Comparison of ENCODE assay signal across 16 cellular contexts in genomic region chr13:40439928-40440327, GRCh38.
DNase-seq lines count a peak whose midpoint lies in the region; ATAC-seq and TF ChIP-seq lines count a peak whose summit lies in the region.
"Had no signal": no experiment of that assay in that cellular context is flagged by ENCODE, and none has a peak within 500 bp of the region (broad histone marks: within the 10 kb centered on the region; RNA-seq: fewer than 3 reads in every experiment).

No MANE protein-coding gene starts in this region.

- H3K9me3 ChIP-seq in BLaER1 (peaks cover 19% of the 10 kb centered on the region), adipocyte (ENCODE audit: control insufficient read depth, low read length) (no peaks in the 10 kb centered on the region), gastrocnemius medialis (no peaks in the 10 kb centered on the region)

- H3K4me3 Mint-ChIP-seq in activated naive CD4-positive, alpha-beta T cell treated with anti-CD3 and anti-CD28 coated beads, Interleukin-2, amount 10 ng/mL, durations not matched to agents 7 days and 5 days = no peak overlapping the region
- H3K4me3 Mint-ChIP-seq: T-helper 1 cell treated with Interleukin-12 subunit alpha and Interleukin-12 subunit beta and Interleukin-4 antibody, amounts not matched to agents 30 μg/mL and 1 μg/mL, for 36 hours; type B pancreatic cell had no signal

- H3K4me1 Mint-ChIP-seq in activated naive CD4-positive, alpha-beta T cell treated with anti-CD3 and anti-CD28 coated beads, Interleukin-2, amount 10 ng/mL, durations not matched to agents 7 days and 5 days = peaks cover 32% of the 10 kb centered on the region

- H3K27me3 ChIP-seq in BLaER1 = no peaks in the 10 kb centered on the region
- no peaks in the 10 kb centered on the region for H3K27me3 ChIP-seq in adipocyte (replicated peaks; ENCODE audit: control insufficient read depth, insufficient read depth, low read length)
- H3K27me3 ChIP-seq in gastrocnemius medialis = no peaks in the 10 kb centered on the region
- no peaks in the 10 kb centered on the region for H3K27me3 ChIP-seq in H7 (ENCODE audit: control insufficient read depth, insufficient read depth, low read length)

- no peak for TF ChIP-seq POLR2A in gastrocnemius medialis (IDR thresholded peaks at IDR 0.05)

- no peaks in the 10 kb centered on the region for H3K27me3 Mint-ChIP-seq in activated naive CD4-positive, alpha-beta T cell treated with anti-CD3 and anti-CD28 coated beads, Interleukin-2, amount 10 ng/mL, durations not matched to agents 7 days and 5 days
- H3K27me3 Mint-ChIP-seq: type B pancreatic cell had no signal

- CTCF ChIA-PET in activated naive CD4-positive, alpha-beta T cell treated with anti-CD3 and anti-CD28 coated beads, Interleukin-2, amount 10 ng/mL, durations not matched to agents 7 days and 5 days (lab: Charles Lee) = interaction anchor here (1.1 kb wide), 1 partner anchor 371 kb away, joined by 5 read pairs; no protein-coding TSS in a partner anchor

- TF ChIP-seq CTCF in gastrocnemius medialis (IDR thresholded peaks at IDR 0.05 in 4 of 5, conservative IDR thresholded peaks at IDR 0.05 in 1 of 5) = no peak

- H3K4me1 ChIP-seq in BLaER1 (peaks cover 88% of the 10 kb centered on the region), adipocyte (ENCODE audit: control insufficient read depth, insufficient read depth, low read length) (peaks cover 44% of the 10 kb centered on the region), gastrocnemius medialis (peaks cover 48 to 57% of the 10 kb centered on the region in 2 donors)

- H3K27ac ChIP-seq in BLaER1 = peak overlapping the region; percentile 86
- peak overlapping the region; percentile 72 to 79 (median 76) for H3K27ac ChIP-seq in gastrocnemius medialis

- no peak overlapping the region for H3K27ac Mint-ChIP-seq in activated naive CD4-positive, alpha-beta T cell treated with anti-CD3 and anti-CD28 coated beads, Interleukin-2, amount 10 ng/mL, durations not matched to agents 7 days and 5 days
- H3K27ac Mint-ChIP-seq: activated T-cell treated with anti-CD3 and anti-CD28 coated beads, Interleukin-2, amount 50 U/mL, for 72 hours; HFFc6; T-helper 1 cell treated with Interleukin-12 subunit alpha and Interleukin-12 subunit beta and Interleukin-4 antibody, amounts not matched to agents 30 μg/mL and 1 μg/mL, for 36 hours; type B pancreatic cell had no signal

- H3K4me2 ChIP-seq in BLaER1 = peak overlapping the region; percentile 80

- H3K36me3 ChIP-seq in BLaER1 (no peaks in the 10 kb centered on the region; the same call in 1 of the 2 replicates), adipocyte (ENCODE audit: control insufficient read depth, insufficient read depth, low read length, severe bottlenecking) (no peaks in the 10 kb centered on the region), gastrocnemius medialis (no peaks in the 10 kb centered on the region), H7 (replicated peaks; ENCODE audit: control insufficient read depth, insufficient read depth, low read length) (no peaks in the 10 kb centered on the region)

- peak in 1 of 2 donors; percentile 13 for ATAC-seq in gastrocnemius medialis

- H3K9me3 Mint-ChIP-seq in activated naive CD4-positive, alpha-beta T cell treated with anti-CD3 and anti-CD28 coated beads, Interleukin-2, amount 10 ng/mL, durations not matched to agents 7 days and 5 days = no peaks in the 10 kb centered on the region
- H3K9me3 Mint-ChIP-seq: activated T-cell treated with anti-CD3 and anti-CD28 coated beads, Interleukin-2, amount 50 U/mL, for 72 hours; HFFc6; T-helper 1 cell treated with Interleukin-12 subunit alpha and Interleukin-12 subunit beta and Interleukin-4 antibody, amounts not matched to agents 30 μg/mL and 1 μg/mL, for 36 hours had no signal

- H3K36me3 Mint-ChIP-seq in activated naive CD4-positive, alpha-beta T cell treated with anti-CD3 and anti-CD28 coated beads, Interleukin-2, amount 10 ng/mL, durations not matched to agents 7 days and 5 days = peaks cover 3% of the 10 kb centered on the region
- H3K36me3 Mint-ChIP-seq: type B pancreatic cell had no signal

- H4K20me1 ChIP-seq in BLaER1 = no peaks in the 10 kb centered on the region

- H3K9ac ChIP-seq in BLaER1 (peak overlapping the region; percentile 74), adipocyte (ENCODE audit: low read length) (peak overlapping the region; percentile 91)

- in situ Hi-C loops in gastrocnemius medialis (cut with MboI; ENCODE audit: low sequenced_read_pairs in 4 of 4) = loop anchor here in 2 of 4 donors (10.0 kb wide), 2 partner anchors 205 to 225 kb away; partner anchors contain the start of gene FOXO1 (in 1 of the 2)

- intact Hi-C loops in gastrocnemius medialis (cut with DNase I; ENCODE audit: low total_unique reads) = loop anchor here (1.0 to 2.0 kb wide), 2 partner anchors 29 to 88 kb away; no protein-coding TSS in a partner anchor

- H3K4me3 ChIP-seq in BLaER1 = no peak overlapping the region
- peak overlapping the region; percentile 72 for H3K4me3 ChIP-seq in adipocyte (ENCODE audit: low read length)
- peak overlapping the region in 2 of 4 donors; percentile 31 to 35 for H3K4me3 ChIP-seq in gastrocnemius medialis
- H3K4me3 ChIP-seq in H7 (ENCODE audit: insufficient read depth, low read depth, low read length) = no peak overlapping the region
- H3K4me3 ChIP-seq: skin epidermis had no signal

- DNase-seq in adipocyte (ENCODE audit: low read depth) (no peak), hepatic stellate cell (ENCODE audit: low spot score) (peak; percentile 17), gastrocnemius medialis (peak in 1 of 2 donors; percentile 59), NCI-H1092 (lab: John Stamatoyannopoulos, UW) (no peak), SHP77 treated with DMSO at 0.1 percent for 48 hours (lab: John Stamatoyannopoulos, UW) (no peak), H7 (no peak)
- DNase-seq in activated naive CD4-positive, alpha-beta T cell treated with anti-CD3 and anti-CD28 coated beads, Interleukin-2, amount 10 ng/mL, durations not matched to agents 7 days and 5 days = no peak
- DNase-seq: activated CD4-positive, alpha-beta T cell treated with anti-CD3 and anti-CD28 coated beads for 48 hours; activated T-cell treated with anti-CD3 and anti-CD28 coated beads, Interleukin-2, amount 50 U/mL, for 72 hours; DMS 273 treated with DMSO at 0.1 percent for 48 hours; HFFc6; MV-4-11 had no signal
